ENCODE assay signal across 6 cellular contexts in the genomic region with DNA sequence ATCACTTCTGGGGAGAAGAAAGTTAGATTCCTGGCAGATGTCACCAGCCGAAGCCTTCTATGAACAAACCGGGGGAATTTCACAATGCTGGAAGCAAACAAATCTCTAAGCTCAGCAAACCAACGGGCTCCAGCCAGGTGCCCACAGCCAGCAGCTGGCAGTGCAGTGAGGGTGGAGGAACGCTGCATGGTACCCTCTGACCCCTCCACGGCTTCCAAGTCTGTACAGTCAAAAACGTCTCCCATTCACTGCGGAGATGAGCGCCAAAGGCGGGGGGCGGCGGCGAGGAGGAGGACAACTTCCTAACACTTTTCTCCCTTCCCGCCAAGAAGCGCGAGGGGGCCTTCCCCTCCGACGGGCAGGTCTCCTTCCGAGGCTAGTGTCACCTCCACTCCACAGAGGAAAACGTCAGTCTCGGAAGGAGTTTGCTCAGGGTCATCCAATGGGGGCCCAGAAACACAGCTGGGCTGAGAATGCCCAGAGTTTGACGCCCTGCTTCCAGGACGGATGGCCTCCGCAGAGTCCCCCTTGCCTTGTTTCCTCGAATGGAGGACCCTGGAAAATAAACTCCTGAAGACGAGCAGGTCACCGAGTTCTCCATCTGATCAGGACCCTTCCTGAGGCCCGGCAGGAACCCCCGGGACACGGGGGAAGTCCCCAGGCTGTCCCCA. TPM values are rescaled to one million over a fixed set of nuclear protein-coding genes. Genes with fewer than 3 reads are reported as not detected.
A peak's percentile ranks its signal among the peaks of the same experiment; 100 is the strongest.
DNase-seq lines count a peak whose midpoint lies in the region; ATAC-seq and TF ChIP-seq lines count a peak whose summit lies in the region.

No MANE protein-coding gene starts in this region.

- H3K27ac ChIP-seq in OCI-LY1 (ENCODE audit: low read depth, low read length, poor library complexity, severe bottlenecking): peak overlapping the region; percentile 53
- peak overlapping the region; percentile 79 to 98 (median 96) for H3K27ac ChIP-seq in esophagus squamous epithelium

- peak overlapping the region; percentile 74 for H3K4me2 ChIP-seq in OCI-LY1 (ENCODE audit: low read length)

- H3K36me3 ChIP-seq in OCI-LY1 (ENCODE audit: insufficient read depth, low read length) (0 out of 2 replicates have a peak, but pooled peaks cover 6% of the 10 kb centered on the region), esophagus squamous epithelium (peaks cover 0 to 11% (median 0%) of the 10 kb centered on the region in 3 donors)

- H3K4me1 ChIP-seq in OCI-LY1 (ENCODE audit: insufficient read depth, low read length, severe bottlenecking) (peaks cover 56% of the 10 kb centered on the region), esophagus squamous epithelium (peaks cover 44 to 65% (median 54%) of the 10 kb centered on the region in 3 donors)

- H3F3A ChIP-seq in OCI-LY1 (ENCODE audit: insufficient read depth, low read length): no peaks in the 10 kb centered on the region

- TF ChIP-seq POLR2A in esophagus squamous epithelium (IDR thresholded peaks at IDR 0.05): no peak

- ATAC-seq in GM18502 (IDR thresholded peaks at IDR 0.05; ENCODE audit: poor library complexity, unreplicated experiment) (peak; percentile 12), GM18870 (IDR thresholded peaks at IDR 0.05; ENCODE audit: unreplicated experiment) (no peak), HG03095 (IDR thresholded peaks at IDR 0.05; ENCODE audit: unreplicated experiment) (no peak)

- WGBS in esophagus squamous epithelium, 2 donors: 4 to 5% methylated on average over 5 to 13 of the region's 29 CpGs

- no peaks in the 10 kb centered on the region for H3K27me3 ChIP-seq in OCI-LY1 (ENCODE audit: insufficient read depth, low read length)
- H3K27me3 ChIP-seq in esophagus squamous epithelium: no peaks in the 10 kb centered on the region

- intact Hi-C loops in esophagus squamous epithelium (cut with DNase I): no loop called here

- peak overlapping the region; percentile 95 for H3K9ac ChIP-seq in OCI-LY1 (ENCODE audit: low read length)

- no peaks in the 10 kb centered on the region for H3K9me2 ChIP-seq in OCI-LY1 (ENCODE audit: low read depth, low read length)

- no peak overlapping the region for H2AFZ ChIP-seq in OCI-LY1 (ENCODE audit: low read length)

- H3K79me2 ChIP-seq in OCI-LY1 (ENCODE audit: insufficient read depth, low read length): peaks cover 11% of the 10 kb centered on the region

- no peak for DNase-seq in esophagus squamous epithelium (lab: John Stamatoyannopoulos, UW)
- peak; percentile 64 for DNase-seq in stimulated activated CD8-positive, alpha-beta memory T cell treated with anti-CD3 and anti-CD28 coated beads, Interleukin-4, amount 100 ng/mL, for 48 hours

- H3K4me3 ChIP-seq in OCI-LY1 (ENCODE audit: low read depth, low read length, poor library complexity, severe bottlenecking) (peak overlapping the region; percentile 99), esophagus squamous epithelium (peak overlapping the region; percentile 58 to 98 (median 86))

- H4K20me1 ChIP-seq in OCI-LY1 (ENCODE audit: insufficient read depth, low read length): no peaks in the 10 kb centered on the region

- no peak for TF ChIP-seq CTCF in OCI-LY1 (IDR thresholded peaks at IDR 0.05; ENCODE audit: low read length)
- no peak for TF ChIP-seq CTCF in esophagus squamous epithelium (IDR thresholded peaks at IDR 0.05)

- H3K9me3 ChIP-seq in OCI-LY1 (ENCODE audit: low read length) (no peaks in the 10 kb centered on the region), esophagus squamous epithelium (no peaks in the 10 kb centered on the region)

RNA-seq across cellular contexts. Expression of gene ZNF598, which starts 0.9 kb away (rescaled TPM):
- total RNA-seq in esophagus squamous epithelium: 10 to 100 TPM; 31.3 to 56.1 (median 40.9) TPM

RNA-seq across cellular contexts. Expression of gene NPW, which starts 10.8 kb away (rescaled TPM):
- total RNA-seq in esophagus squamous epithelium: under 1 TPM in 1 of 4 donors, not detected in 3; 0.48 TPM

RNA-seq across cellular contexts. Expression of gene NHERF2, which starts 17.9 kb away (rescaled TPM):
- 10 to 100 TPM; 11.6 to 31.7 (median 16.5) TPM for total RNA-seq in esophagus squamous epithelium

RNA-seq across cellular contexts. Expression of gene SYNGR3, which starts 19.0 kb away (rescaled TPM):
- 1 to 10 TPM in 2 of 4 donors, under 1 TPM in 1, not detected in 1; 0.38 to 1.0 (median 1.0) TPM for total RNA-seq in esophagus squamous epithelium

RNA-seq across cellular contexts. Expression of gene GFER, which starts 24.8 kb away (rescaled TPM):
- 10 to 100 TPM in 2 of 4 donors, 1 to 10 TPM in 2; 5.6 to 30.4 (median 13.6) TPM for total RNA-seq in esophagus squamous epithelium
